Comparison of ENCODE assay signal across 8 cellular contexts in genomic region chr10:110211455-110211843, GRCh38. TPM values are rescaled to one million over a fixed set of nuclear protein-coding genes. Genes with fewer than 3 reads are reported as not detected.
DNase-seq lines count a peak whose midpoint lies in the region; ATAC-seq and TF ChIP-seq lines count a peak whose summit lies in the region.

No MANE protein-coding gene starts in this region.

- no peaks in the 10 kb centered on the region for H3K9me3 ChIP-seq in mononuclear cell (ENCODE audit: low read depth, low read length)

- H3K27ac ChIP-seq in 22Rv1, result peak overlapping the region; percentile 86
- H3K27ac ChIP-seq in caudate nucleus (ENCODE audit: low read depth, low read length), result peak overlapping the region; percentile 99

- peak overlapping the region; percentile 62 for H3K4me3 ChIP-seq in mononuclear cell (ENCODE audit: low read length)

- DNase-seq in caudate nucleus (lab: John Stamatoyannopoulos, UW), result no peak
- no peak for DNase-seq in anterior cingulate cortex (lab: John Stamatoyannopoulos, UW)

- H3K27me3 Mint-ChIP-seq in IgD-negative memory B cell, result peaks cover 23% of the 10 kb centered on the region

- no peaks in the 10 kb centered on the region for H3K36me3 Mint-ChIP-seq in IgD-negative memory B cell

- H3K27me3 ChIP-seq in mononuclear cell (ENCODE audit: insufficient read depth, low read length), result no peaks in the 10 kb centered on the region

- peak overlapping the region; percentile 90 to 96 (median 94) for H3K4me3 Mint-ChIP-seq in IgD-negative memory B cell

- no peaks in the 10 kb centered on the region for H3K9me3 Mint-ChIP-seq in IgD-negative memory B cell

- peaks cover 62% of the 10 kb centered on the region for H3K4me1 ChIP-seq in mononuclear cell (ENCODE audit: insufficient read depth, low read length)

- peaks cover 26 to 31% (median 31%) of the 10 kb centered on the region in 3 donors for H3K4me1 Mint-ChIP-seq in IgD-negative memory B cell

- no peak for TF ChIP-seq CTCF in 22Rv1 (IDR thresholded peaks at IDR 0.05)

- no peak for ATAC-seq in GM21723 (IDR thresholded peaks at IDR 0.05; ENCODE audit: unreplicated experiment)
- no peak for ATAC-seq in HG02588 (IDR thresholded peaks at IDR 0.05; ENCODE audit: unreplicated experiment)
- no peak for ATAC-seq in GM18873 (IDR thresholded peaks at IDR 0.05; ENCODE audit: low FRiP score, unreplicated experiment)

- peak overlapping the region; percentile 65 to 93 (median 82) for H3K27ac Mint-ChIP-seq in IgD-negative memory B cell

RNA-seq across cellular contexts. Expression of gene MXI1, which starts 4.0 kb away (rescaled TPM):
- 13.9 TPM for polyA plus RNA-seq in IgD-negative memory B cell
- 75.7 TPM for total RNA-seq in mononuclear cell
